9 cellular contexts compared by ENCODE assay signal in the genomic region with DNA sequence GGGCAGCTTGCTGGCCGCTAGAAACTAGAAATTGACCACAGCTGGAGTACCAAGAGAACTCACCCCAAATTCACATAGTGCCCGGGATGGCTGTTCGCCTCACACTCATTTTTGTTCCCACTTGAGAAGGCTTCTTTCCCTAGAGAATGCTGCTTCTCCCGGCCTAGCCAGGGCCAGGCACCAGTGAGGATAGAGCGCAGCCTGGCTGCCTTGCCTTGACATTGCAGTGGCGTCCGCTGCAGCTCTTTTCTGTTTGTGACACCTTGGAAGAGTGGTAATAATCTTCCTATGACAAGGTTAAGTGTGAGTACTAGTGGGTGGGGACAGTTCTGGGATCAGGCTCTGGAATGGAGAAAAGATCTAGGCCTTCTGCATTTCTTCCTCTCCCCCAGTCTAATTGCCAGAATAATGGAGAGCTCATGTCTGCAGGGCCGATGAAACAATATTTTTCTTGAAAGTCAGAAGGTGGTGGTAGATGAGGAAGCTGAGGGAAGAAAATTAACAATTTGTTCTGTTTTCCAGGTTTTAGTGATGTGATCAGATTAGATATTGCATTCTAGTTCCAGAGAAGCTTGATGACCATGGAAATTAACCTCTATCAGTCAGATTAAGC. TPM values are rescaled to one million over a fixed set of nuclear protein-coding genes. Genes with fewer than 3 reads are reported as not detected.
A peak's percentile ranks its signal among the peaks of the same experiment; 100 is the strongest.
DNase-seq lines count a peak whose midpoint lies in the region; ATAC-seq, FAIRE-seq and TF ChIP-seq lines count a peak whose summit lies in the region.
"Had no signal": no experiment of that assay in that cellular context is flagged by ENCODE, and none has a peak within 500 bp of the region (broad histone marks: within the 10 kb centered on the region; RNA-seq: fewer than 3 reads in every experiment).

No MANE protein-coding gene starts in this region.

- peak overlapping the region; percentile 99 for H3K18ac ChIP-seq in neuronal stem cell (ENCODE audit: low read length)

- H3K23ac ChIP-seq in neuronal stem cell (ENCODE audit: low read depth, low read length, poor library complexity): peak overlapping the region; percentile 83

- no peaks in the 10 kb centered on the region for H3K79me1 ChIP-seq in neuronal stem cell (ENCODE audit: low read depth, low read length)

- H3K36me3 ChIP-seq in gastroesophageal sphincter (no peaks in the 10 kb centered on the region), neuronal stem cell (replicated peaks in 1 of 2; ENCODE audit: control insufficient read depth in 2 of 2, insufficient read depth in 2 of 2, low read length in 2 of 2) (no peaks in the 10 kb centered on the region), thymus (ENCODE audit: control insufficient read depth, insufficient read depth) (no peaks in the 10 kb centered on the region)

- TF ChIP-seq CTCF in gastroesophageal sphincter (IDR thresholded peaks at IDR 0.05): peak; percentile 84 to 96 (median 94)

- H3K4me3 ChIP-seq in gastroesophageal sphincter (peak overlapping the region; percentile 47 to 77), neuronal stem cell (ENCODE audit: low read length in 2 of 2) (peak overlapping the region; percentile 67 to 91), thymus (ENCODE audit: low read length) (peak overlapping the region; percentile 53)

- H3K4me1 ChIP-seq in gastroesophageal sphincter (peaks cover 4 to 62% (median 27%) of the 10 kb centered on the region in 3 donors), neuronal stem cell (ENCODE audit: control insufficient read depth in 2 of 2, insufficient read depth in 1 of 2, low read depth in 1 of 2, low read length in 2 of 2) (peaks cover 23 to 37% of the 10 kb centered on the region in 2 donors), thymus (ENCODE audit: control insufficient read depth, insufficient read depth, low read length) (peaks cover 15% of the 10 kb centered on the region)

- peak overlapping the region; percentile 97 for H2AFZ ChIP-seq in neuronal stem cell (ENCODE audit: low read length)

- H4K91ac ChIP-seq in neuronal stem cell (ENCODE audit: low read depth, low read length, poor library complexity): no peak overlapping the region

- FAIRE-seq in RCC 7860 (lab: Jason Lieb, UNC): no peak

- TF ChIP-seq EP300 in gastroesophageal sphincter (IDR thresholded peaks at IDR 0.05): no peak

- H3K9ac ChIP-seq in neuronal stem cell (ENCODE audit: low read depth, low read length, poor library complexity): peak overlapping the region; percentile 100

- no peak for TF ChIP-seq POLR2A in gastroesophageal sphincter (IDR thresholded peaks at IDR 0.05)

- peak overlapping the region; percentile 98 for H2BK5ac ChIP-seq in neuronal stem cell (ENCODE audit: low read length)

- H3K4me1 Mint-ChIP-seq in activated naive CD4-positive, alpha-beta T cell treated with anti-CD3 and anti-CD28 coated beads, Interleukin-2, amount 10 ng/mL, durations not matched to agents 7 days and 5 days: peaks cover 32% of the 10 kb centered on the region

- H3K9me3 Mint-ChIP-seq in activated naive CD4-positive, alpha-beta T cell treated with anti-CD3 and anti-CD28 coated beads, Interleukin-2, amount 10 ng/mL, durations not matched to agents 7 days and 5 days: no peaks in the 10 kb centered on the region

- H2AK5ac ChIP-seq in neuronal stem cell (ENCODE audit: low read depth, low read length): peak overlapping the region; percentile 57

- H3K9me3 ChIP-seq in gastroesophageal sphincter (no peaks in the 10 kb centered on the region), neuronal stem cell (replicated peaks in 1 of 2; ENCODE audit: control insufficient read depth in 2 of 2, insufficient read depth in 1 of 2, low read depth in 1 of 2, low read length in 2 of 2) (no peaks in the 10 kb centered on the region), thymus (ENCODE audit: control insufficient read depth) (no peaks in the 10 kb centered on the region)

- no peak overlapping the region for H4K8ac ChIP-seq in neuronal stem cell (ENCODE audit: low read depth, low read length)

- no peak overlapping the region for H2BK12ac ChIP-seq in neuronal stem cell (ENCODE audit: low read length)

- H3K27me3 ChIP-seq in gastroesophageal sphincter: no peaks in the 10 kb centered on the region
- H3K27me3 ChIP-seq in neuronal stem cell (ENCODE audit: control insufficient read depth in 3 of 3, insufficient read depth in 3 of 3, low read depth in 1 of 3, low read length in 3 of 3): no peaks in the 10 kb centered on the region
- H3K27me3 ChIP-seq in thymus (ENCODE audit: control insufficient read depth, insufficient read depth): no peaks in the 10 kb centered on the region

- ATAC-seq in GM21619 (IDR thresholded peaks at IDR 0.05; ENCODE audit: unreplicated experiment): peak; percentile 37
- peak; percentile 71 for ATAC-seq in gastroesophageal sphincter

- H3K36me3 Mint-ChIP-seq in activated naive CD4-positive, alpha-beta T cell treated with anti-CD3 and anti-CD28 coated beads, Interleukin-2, amount 10 ng/mL, durations not matched to agents 7 days and 5 days: no peaks in the 10 kb centered on the region

- DNase-seq in DMS 273 treated with DMSO at 0.1 percent for 48 hours (lab: John Stamatoyannopoulos, UW) (peak; percentile 69), Kasumi-1 (lab: John Stamatoyannopoulos, UW) (peak; percentile 84 to 86), RCC 7860 (ENCODE audit: low spot score) (peak; percentile 54), neuronal stem cell (ENCODE audit: low spot score) (no peak)
- DNase-seq in activated naive CD4-positive, alpha-beta T cell treated with anti-CD3 and anti-CD28 coated beads, Interleukin-2, amount 10 ng/mL, durations not matched to agents 7 days and 5 days: peak; percentile 73

- H3K27ac ChIP-seq in gastroesophageal sphincter: peak overlapping the region; percentile 79 to 99 (median 98)
- H3K27ac ChIP-seq in neuronal stem cell (replicated peaks; ENCODE audit: low read length): peak overlapping the region; percentile 98
- peak overlapping the region; percentile 96 for H3K27ac ChIP-seq in thymus (ENCODE audit: low read depth)

- CTCF ChIA-PET in activated naive CD4-positive, alpha-beta T cell treated with anti-CD3 and anti-CD28 coated beads, Interleukin-2, amount 10 ng/mL, durations not matched to agents 7 days and 5 days (lab: Charles Lee): interaction anchor here (0.7 to 13.9 kb wide), 35 partner anchors 8 to 388 kb away, joined by 3 to 208 read pairs (median 4); partner anchors contain the start of gene ARHGEF40

- no peak overlapping the region for H2BK15ac ChIP-seq in neuronal stem cell (ENCODE audit: low read length)

- peak overlapping the region; percentile 90 for H3K4me3 Mint-ChIP-seq in activated naive CD4-positive, alpha-beta T cell treated with anti-CD3 and anti-CD28 coated beads, Interleukin-2, amount 10 ng/mL, durations not matched to agents 7 days and 5 days

- peak overlapping the region; percentile 29 for H2BK120ac ChIP-seq in neuronal stem cell (ENCODE audit: low read depth, low read length)

- peak overlapping the region; percentile 81 for H3K27ac Mint-ChIP-seq in activated naive CD4-positive, alpha-beta T cell treated with anti-CD3 and anti-CD28 coated beads, Interleukin-2, amount 10 ng/mL, durations not matched to agents 7 days and 5 days

- H3K14ac ChIP-seq in neuronal stem cell (ENCODE audit: low read length): peak overlapping the region; percentile 74

- peaks cover 25% of the 10 kb centered on the region for H3K27me3 Mint-ChIP-seq in activated naive CD4-positive, alpha-beta T cell treated with anti-CD3 and anti-CD28 coated beads, Interleukin-2, amount 10 ng/mL, durations not matched to agents 7 days and 5 days

- peak overlapping the region; percentile 81 for H3K4me2 ChIP-seq in neuronal stem cell (ENCODE audit: insufficient read depth, low read length, poor library complexity, severe bottlenecking)

- WGBS in gastroesophageal sphincter (ENCODE audit: low coverage in 1 of 2), 2 donors: 4 to 70% methylated on average over 1 to 8 of the region's 8 CpGs
- no CpG with 5 or more reads among the region's 8 CpGs for WGBS in neuronal stem cell (ENCODE audit: extremely low coverage in 2 of 2, insufficient read length in 2 of 2, insufficient replicate concordance in 1 of 2), 2 donors
- 10% methylated on average over 8 of the region's 8 CpGs for WGBS in thymus

- H3K4ac ChIP-seq in neuronal stem cell (ENCODE audit: low read length): no peak overlapping the region

RNA-seq across cellular contexts. Expression of gene TMEM253, which starts 3.7 kb away (rescaled TPM):
- total RNA-seq in gastroesophageal sphincter: under 1 TPM in 1 of 4 donors, not detected in 3; 0.94 TPM
- 2.3 TPM for polyA plus RNA-seq in neuronal stem cell (2013, experiment 1 of 2)
- 2.2 TPM for polyA plus RNA-seq in neuronal stem cell (2013, experiment 2 of 2)
- polyA plus RNA-seq in thymus: 0.98 TPM
- total RNA-seq: glomerular endothelial cell had no signal

RNA-seq across cellular contexts. Expression of gene ZNF219, which starts 6.1 kb away (rescaled TPM):
- 100 to 1,000 TPM in 1 of 4 donors, 10 to 100 TPM in 3; 42.5 to 112 (median 77.4) TPM for total RNA-seq in gastroesophageal sphincter
- polyA plus RNA-seq in neuronal stem cell (2013, experiment 1 of 2): 197 TPM
- polyA plus RNA-seq in neuronal stem cell (2013, experiment 2 of 2): 195 TPM
- polyA plus RNA-seq in thymus: 21.9 TPM

RNA-seq across cellular contexts. Expression of gene ARHGEF40, which starts 34.5 kb away (rescaled TPM):
- 10 to 100 TPM; 18.6 to 37.6 (median 26.8) TPM for total RNA-seq in gastroesophageal sphincter
- polyA plus RNA-seq in neuronal stem cell (2013, experiment 1 of 2): 34.7 TPM
- polyA plus RNA-seq in neuronal stem cell (2013, experiment 2 of 2): 34.1 TPM
- 6.5 TPM for polyA plus RNA-seq in thymus

RNA-seq across cellular contexts. Expression of gene RNASE8, which starts 46.9 kb away (rescaled TPM):
- total RNA-seq in gastroesophageal sphincter: not detected
- not detected for polyA plus RNA-seq in neuronal stem cell (2013, experiment 1 of 2)
- not detected for polyA plus RNA-seq in neuronal stem cell (2013, experiment 2 of 2)
- not detected for polyA plus RNA-seq in thymus
- total RNA-seq: glomerular endothelial cell had no signal

RNA-seq across cellular contexts. Expression of gene OR5AU1, which starts 51.3 kb away (rescaled TPM):
- not detected for total RNA-seq in gastroesophageal sphincter
- not detected for polyA plus RNA-seq in neuronal stem cell (2013, experiment 1 of 2)
- polyA plus RNA-seq in neuronal stem cell (2013, experiment 2 of 2): not detected
- 0.05 TPM for polyA plus RNA-seq in thymus
- total RNA-seq: glomerular endothelial cell had no signal
